8 cellular contexts compared by ENCODE assay signal in genomic region chr21:5154641-5154982, GRCh38.
DNase-seq lines count a peak whose midpoint lies in the region; ATAC-seq, FAIRE-seq and TF ChIP-seq lines count a peak whose summit lies in the region.
"Not testable (repeated sequence)": the region's sequence is repeated elsewhere in the genome, so short reads cannot be mapped to it uniquely, and the experiment has no call there.

No MANE protein-coding gene starts in this region.

- H3K4me3 Mint-ChIP-seq in activated CD8-positive, alpha-beta T cell treated with anti-CD3 and anti-CD28 coated beads, Interleukin-2, amount 10 ng/mL, durations not matched to agents 7 days and 5 days = peak overlapping the region; percentile 22
- not testable (repeated sequence) for H3K4me3 Mint-ChIP-seq in chondrocyte (ENCODE audit: unreplicated experiment)

- H2AFZ ChIP-seq in keratinocyte (ENCODE audit: control insufficient read depth, low read length) = not testable (repeated sequence)

- not testable (repeated sequence) for H3K27ac ChIP-seq in keratinocyte (ENCODE audit: control insufficient read depth, insufficient read depth, low read length); thoracic aorta
- peak overlapping the region in 3 of 4 donors; percentile 48 to 68 (median 59) for H3K27ac ChIP-seq in sigmoid colon

- dilution Hi-C loops in keratinocyte (cut with MboI; ENCODE audit: extremely low pct_ligation_motif_present, low sequenced_read_pairs) = not testable (repeated sequence)

- POLR2A ChIA-PET in activated CD8-positive, alpha-beta T cell treated with anti-CD3 and anti-CD28 coated beads, Interleukin-2, amount 10 ng/mL, durations not matched to agents 7 days and 5 days (lab: Charles Lee) = not testable (repeated sequence)

- not testable (repeated sequence) for H3K4me1 Mint-ChIP-seq in activated CD8-positive, alpha-beta T cell treated with anti-CD3 and anti-CD28 coated beads, Interleukin-2, amount 10 ng/mL, durations not matched to agents 7 days and 5 days (ENCODE audit: low read depth); chondrocyte (ENCODE audit: low read depth)

- CTCF ChIA-PET in activated CD8-positive, alpha-beta T cell treated with anti-CD3 and anti-CD28 coated beads, Interleukin-2, amount 10 ng/mL, durations not matched to agents 7 days and 5 days (lab: Charles Lee) = not testable (repeated sequence)

- H3K36me3 ChIP-seq in keratinocyte (ENCODE audit: control insufficient read depth in 2 of 2, extremely low read depth in 1 of 2, insufficient read depth in 2 of 2, low read length in 2 of 2); sigmoid colon; thoracic aorta: not testable (repeated sequence)

- H3K36me3 Mint-ChIP-seq in activated CD8-positive, alpha-beta T cell treated with anti-CD3 and anti-CD28 coated beads, Interleukin-2, amount 10 ng/mL, durations not matched to agents 7 days and 5 days (ENCODE audit: low read depth); chondrocyte (ENCODE audit: low read depth): not testable (repeated sequence)

- H3K9me3 Mint-ChIP-seq in activated CD8-positive, alpha-beta T cell treated with anti-CD3 and anti-CD28 coated beads, Interleukin-2, amount 10 ng/mL, durations not matched to agents 7 days and 5 days (ENCODE audit: insufficient read depth); chondrocyte (ENCODE audit: low read depth): not testable (repeated sequence)

- not testable (repeated sequence) for H3K9me3 ChIP-seq in keratinocyte (ENCODE audit: control insufficient read depth, low read depth, low read length); sigmoid colon; thoracic aorta

- not testable (repeated sequence) for TF ChIP-seq POLR2A in sigmoid colon (IDR thresholded peaks at IDR 0.05)

- DNase-seq in M059J (ENCODE audit: low read depth) (peak; percentile 72), chondrocyte (ENCODE audit: low spot score) (peak; percentile 92), keratinocyte (ENCODE audit: low read depth, low spot score) (peak; percentile 2), sigmoid colon (peak; percentile 90)
- peak; percentile 88 for DNase-seq in activated CD8-positive, alpha-beta T cell treated with anti-CD3 and anti-CD28 coated beads, Interleukin-2, amount 10 ng/mL, durations not matched to agents 7 days and 5 days
- DNase-seq in thoracic aorta (ENCODE audit: low spot score) = not testable (repeated sequence)

- H3K79me2 ChIP-seq in keratinocyte (ENCODE audit: control insufficient read depth, insufficient read depth, low read length) = not testable (repeated sequence)

- intact Hi-C loops in sigmoid colon (cut with DNase I) = not testable (repeated sequence)

- not testable (repeated sequence) for H3K9me1 ChIP-seq in keratinocyte (ENCODE audit: control insufficient read depth, extremely low read depth, insufficient read depth, low read length)

- 1% methylated on average over 30 to 36 of the region's 50 CpGs for WGBS in sigmoid colon, 2 donors

- ATAC-seq in GM18519 (IDR thresholded peaks at IDR 0.05; ENCODE audit: low FRiP score, unreplicated experiment) = peak; percentile 82
- peak; percentile 97 for ATAC-seq in HG02642 (IDR thresholded peaks at IDR 0.05; ENCODE audit: poor library complexity, unreplicated experiment)
- peak; percentile 100 for ATAC-seq in activated CD8-positive, alpha-beta T cell treated with anti-CD3 and anti-CD28 coated beads, Interleukin-2, amount 10 ng/mL, durations not matched to agents 7 days and 5 days
- peak; percentile 92 for ATAC-seq in thoracic aorta (ENCODE audit: insufficient number of reproducible peaks, low FRiP score, low read depth)

- H3K27me3 ChIP-seq in keratinocyte (ENCODE audit: control insufficient read depth, extremely low read depth, insufficient read depth, low read length); sigmoid colon; thoracic aorta (replicated peaks; ENCODE audit: insufficient read depth): not testable (repeated sequence)

- not testable (repeated sequence) for H3K4me1 ChIP-seq in keratinocyte (ENCODE audit: control insufficient read depth, extremely low read depth, insufficient read depth, low read length); sigmoid colon; thoracic aorta (ENCODE audit: control insufficient read depth in 1 of 2, low read depth in 2 of 2)

- not testable (repeated sequence) for FAIRE-seq in keratinocyte (lab: Jason Lieb, UNC)

- TF ChIP-seq EP300 in sigmoid colon (IDR thresholded peaks at IDR 0.05) = not testable (repeated sequence)

- H3K4me2 ChIP-seq in keratinocyte (ENCODE audit: control insufficient read depth, extremely low read depth, insufficient read depth, low read depth, low read length) = not testable (repeated sequence)

- TF ChIP-seq CTCF in chondrocyte (IDR thresholded peaks at IDR 0.05); keratinocyte (optimal IDR thresholded peaks at IDR 0.05 in 1 of 3, IDR thresholded peaks at IDR 0.05 in 1 of 3, conservative IDR thresholded peaks at IDR 0.05 in 1 of 3; ENCODE audit: extremely low read depth in 1 of 3, insufficient read depth in 2 of 3, low read length in 3 of 3); sigmoid colon (IDR thresholded peaks at IDR 0.05); thoracic aorta (IDR thresholded peaks at IDR 0.05): not testable (repeated sequence)

- not testable (repeated sequence) for H3K27me3 Mint-ChIP-seq in activated CD8-positive, alpha-beta T cell treated with anti-CD3 and anti-CD28 coated beads, Interleukin-2, amount 10 ng/mL, durations not matched to agents 7 days and 5 days (ENCODE audit: low read depth); chondrocyte (ENCODE audit: low read depth)

- peak overlapping the region; percentile 55 for H3K27ac Mint-ChIP-seq in activated CD8-positive, alpha-beta T cell treated with anti-CD3 and anti-CD28 coated beads, Interleukin-2, amount 10 ng/mL, durations not matched to agents 7 days and 5 days
- not testable (repeated sequence) for H3K27ac Mint-ChIP-seq in chondrocyte (ENCODE audit: unreplicated experiment)

- not testable (repeated sequence) for H3K9ac ChIP-seq in keratinocyte (ENCODE audit: control insufficient read depth, extremely low read depth, insufficient read depth, low read length)

- H4K20me1 ChIP-seq in keratinocyte (ENCODE audit: control insufficient read depth, extremely low read depth, insufficient read depth, low read length) = not testable (repeated sequence)

- H3K4me3 ChIP-seq in keratinocyte (ENCODE audit: control insufficient read depth in 2 of 3, extremely low read depth in 1 of 3, insufficient read depth in 2 of 3, low read depth in 1 of 3, low read length in 3 of 3) (peak overlapping the region in 1 of 3 experiments; percentile 37), sigmoid colon (peak overlapping the region; percentile 31 to 51 (median 45)), thoracic aorta (peak overlapping the region; percentile 47)
